9 cellular contexts compared by ENCODE assay signal in genomic region chr7:55552320-55553086, GRCh38. TPM values are rescaled to one million over a fixed set of nuclear protein-coding genes. Genes with fewer than 3 reads are reported as not detected.
A peak's percentile ranks its signal among the peaks of the same experiment; 100 is the strongest.
DNase-seq lines count a peak whose midpoint lies in the region; ATAC-seq and TF ChIP-seq lines count a peak whose summit lies in the region.
"Had no signal": no experiment of that assay in that cellular context is flagged by ENCODE, and none has a peak within 500 bp of the region (broad histone marks: within the 10 kb centered on the region; RNA-seq: fewer than 3 reads in every experiment).

No MANE protein-coding gene starts in this region.

- no peak for ATAC-seq in HG03039 (IDR thresholded peaks at IDR 0.05; ENCODE audit: unreplicated experiment)
- no peak for ATAC-seq in HG02642 (IDR thresholded peaks at IDR 0.05; ENCODE audit: poor library complexity, unreplicated experiment)
- no peak for ATAC-seq in GM19455 (IDR thresholded peaks at IDR 0.05; ENCODE audit: unreplicated experiment)

- in situ Hi-C loops in Caki2 (cut with HindIII; ENCODE audit: low pct_unique_long_range_greater_than_20kb, low sequenced_read_pairs), result no loop called here

- H3K4me3 Mint-ChIP-seq in progenitor cell of endocrine pancreas (ENCODE audit: low read depth) (no peak overlapping the region), glutamatergic neuron (ENCODE audit: unreplicated experiment) (no peak overlapping the region)

- peaks cover 39 to 48% of the 10 kb centered on the region in 2 experiments for H3K4me1 ChIP-seq in SK-N-SH (ENCODE audit: control insufficient read depth in 1 of 2, insufficient read depth in 2 of 2, low read depth in 1 of 2, low read length in 1 of 2)

- no peaks in the 10 kb centered on the region for H3K9me3 ChIP-seq in SK-N-SH

- H3K4me1 Mint-ChIP-seq in progenitor cell of endocrine pancreas (ENCODE audit: low read depth) (peaks cover 48% of the 10 kb centered on the region), glutamatergic neuron (ENCODE audit: low read depth, unreplicated experiment) (peaks cover 17% of the 10 kb centered on the region)

- peaks cover 100% of the 10 kb centered on the region for H3K79me2 ChIP-seq in SK-N-SH (ENCODE audit: insufficient read depth)

- WGBS in SK-N-SH (ENCODE audit: low lambda C conversion rate), result 79% methylated on average over 12 of the region's 13 CpGs

- DNase-seq in Caki2 (ENCODE audit: low read depth) (peak; percentile 89), SK-N-SH (no peak), foreskin fibroblast (peak; percentile 38 to 62), progenitor cell of endocrine pancreas (ENCODE audit: low spot score, unreplicated experiment) (no peak), glutamatergic neuron (no peak)

- peak overlapping the region in 1 of 2 experiments; percentile 64; a peak in 2 of 4 replicates for H3K27ac ChIP-seq in SK-N-SH (ENCODE audit: low read depth in 2 of 2, low read length in 1 of 2)

- no peak overlapping the region for H2AFZ ChIP-seq in SK-N-SH (ENCODE audit: low read depth)

- H3K36me3 Mint-ChIP-seq in progenitor cell of endocrine pancreas (ENCODE audit: insufficient read depth) (no peaks in the 10 kb centered on the region), glutamatergic neuron (ENCODE audit: unreplicated experiment) (no peaks in the 10 kb centered on the region)

- CTCF ChIA-PET in SK-N-SH (lab: Yijun Ruan, JAX), result interaction anchor here (0.7 to 1.6 kb wide), 2 partner anchors 31 to 63 kb away, joined by 3 to 6 read pairs; no protein-coding TSS in a partner anchor

- no peak overlapping the region for H3K9ac ChIP-seq in SK-N-SH

- peak overlapping the region; percentile 58 for H3K4me2 ChIP-seq in SK-N-SH

- TF ChIP-seq CTCF in SK-N-SH (IDR thresholded peaks at IDR 0.05), result no peak
- no peak for TF ChIP-seq CTCF in foreskin fibroblast (IDR thresholded peaks at IDR 0.05; ENCODE audit: low read depth, low read length)
- no peak for TF ChIP-seq CTCF in progenitor cell of endocrine pancreas (IDR thresholded peaks at IDR 0.05; ENCODE audit: unreplicated experiment)
- TF ChIP-seq CTCF in glutamatergic neuron (IDR thresholded peaks at IDR 0.05; ENCODE audit: partially characterized antibody, unreplicated experiment), result no peak

- POLR2A ChIA-PET in SK-N-SH (lab: Yijun Ruan, JAX), result no interaction called here

- no peak for TF ChIP-seq EP300 in SK-N-SH (IDR thresholded peaks at IDR 0.05; ENCODE audit: borderline replicate concordance in 1 of 2, low read depth in 1 of 2, low read length in 1 of 2)

- no peaks in the 10 kb centered on the region for H3K27me3 ChIP-seq in SK-N-SH (ENCODE audit: insufficient read depth)

- H3K27ac Mint-ChIP-seq in progenitor cell of endocrine pancreas, result peak overlapping the region; percentile 18
- H3K27ac Mint-ChIP-seq in glutamatergic neuron (ENCODE audit: unreplicated experiment), result no peak overlapping the region

- H3K27me3 Mint-ChIP-seq in progenitor cell of endocrine pancreas, result no peaks in the 10 kb centered on the region
- H3K27me3 Mint-ChIP-seq in glutamatergic neuron (ENCODE audit: unreplicated experiment), result peaks cover 7% of the 10 kb centered on the region

- H3K4me3 ChIP-seq in SK-N-SH (ENCODE audit: low read depth in 2 of 2, low read length in 1 of 2) (no peak overlapping the region), foreskin fibroblast (ENCODE audit: low read depth in 1 of 2, low read length in 2 of 2) (no peak overlapping the region)

- H4K20me1 ChIP-seq in SK-N-SH (ENCODE audit: insufficient read depth), result peaks cover 100% of the 10 kb centered on the region

- no peak for TF ChIP-seq RAD21 in SK-N-SH (IDR thresholded peaks at IDR 0.05; ENCODE audit: low read length)

- H3F3A ChIP-seq in SK-N-SH (replicated peaks; ENCODE audit: insufficient read depth), result peaks cover 15% of the 10 kb centered on the region

- no peaks in the 10 kb centered on the region for H3K9me2 ChIP-seq in SK-N-SH

- H3K36me3 ChIP-seq in SK-N-SH (replicated peaks in 1 of 2; ENCODE audit: control insufficient read depth in 1 of 2, insufficient read depth in 2 of 2, low read length in 1 of 2), result peaks cover 5 to 27% of the 10 kb centered on the region in 2 experiments

- H3K9me3 Mint-ChIP-seq in progenitor cell of endocrine pancreas (ENCODE audit: low read depth), result no peaks in the 10 kb centered on the region
- H3K9me3 Mint-ChIP-seq in glutamatergic neuron (ENCODE audit: unreplicated experiment), result no peaks in the 10 kb centered on the region
- H3K9me3 Mint-ChIP-seq: activated naive CD4-positive, alpha-beta T cell treated with anti-CD3 and anti-CD28 coated beads, Interleukin-2, amount 50 U/mL, for 72 hours had no signal

TF ChIP-seq in SK-N-SH, 30 proteins besides CTCF, POLR2A, EP300 and RAD21:
- TF ChIP-seq, protein P1, sequence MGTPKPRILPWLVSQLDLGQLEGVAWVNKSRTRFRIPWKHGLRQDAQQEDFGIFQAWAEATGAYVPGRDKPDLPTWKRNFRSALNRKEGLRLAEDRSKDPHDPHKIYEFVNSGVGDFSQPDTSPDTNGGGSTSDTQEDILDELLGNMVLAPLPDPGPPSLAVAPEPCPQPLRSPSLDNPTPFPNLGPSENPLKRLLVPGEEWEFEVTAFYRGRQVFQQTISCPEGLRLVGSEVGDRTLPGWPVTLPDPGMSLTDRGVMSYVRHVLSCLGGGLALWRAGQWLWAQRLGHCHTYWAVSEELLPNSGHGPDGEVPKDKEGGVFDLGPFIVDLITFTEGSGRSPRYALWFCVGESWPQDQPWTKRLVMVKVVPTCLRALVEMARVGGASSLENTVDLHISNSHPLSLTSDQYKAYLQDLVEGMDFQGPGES (IDR thresholded peaks at IDR 0.05; ENCODE audit: low read depth, low read length), result no peak
- TF ChIP-seq FOSL2 (IDR thresholded peaks at IDR 0.05; ENCODE audit: borderline replicate concordance, low read depth), result peak; percentile 59; the same call in 1 of the 2 replicates

RNA-seq across cellular contexts. Expression of gene VOPP1, which starts 19.8 kb away (rescaled TPM):
- total RNA-seq in Caki2 (2014; rRNA removed; shearing (Covaris generic); ENCODE audit: low replicate concordance), result 101 and 113 TPM in 2 replicates
- polyA plus RNA-seq in SK-N-SH (2012; rRNA removed), result 69.5 and 79.3 TPM in 2 replicates
- 77.0 and 82.6 TPM in 2 replicates for polyA plus RNA-seq in SK-N-SH (2012; cell fraction: cytosol; rRNA removed)
- polyA plus RNA-seq in SK-N-SH (2012; cell fraction: nucleus; rRNA removed), result 32.4 and 38.8 TPM in 2 replicates
- total RNA-seq in progenitor cell of endocrine pancreas (45.6 and 47.8 TPM in 2 replicates), glutamatergic neuron (ENCODE audit: unreplicated experiment) (30.6 TPM)

Comparison
In these comparisons a context has a peak if more than half of its experiments do, and no peak if none do; other contexts are left out.
1. DNase-seq: peak in Caki2 (single experiment) and foreskin fibroblast (2 of 2); none in SK-N-SH (single experiment), progenitor cell of endocrine pancreas (single experiment) and glutamatergic neuron (single experiment).